9 cellular contexts compared by ENCODE assay signal in the genomic region with DNA sequence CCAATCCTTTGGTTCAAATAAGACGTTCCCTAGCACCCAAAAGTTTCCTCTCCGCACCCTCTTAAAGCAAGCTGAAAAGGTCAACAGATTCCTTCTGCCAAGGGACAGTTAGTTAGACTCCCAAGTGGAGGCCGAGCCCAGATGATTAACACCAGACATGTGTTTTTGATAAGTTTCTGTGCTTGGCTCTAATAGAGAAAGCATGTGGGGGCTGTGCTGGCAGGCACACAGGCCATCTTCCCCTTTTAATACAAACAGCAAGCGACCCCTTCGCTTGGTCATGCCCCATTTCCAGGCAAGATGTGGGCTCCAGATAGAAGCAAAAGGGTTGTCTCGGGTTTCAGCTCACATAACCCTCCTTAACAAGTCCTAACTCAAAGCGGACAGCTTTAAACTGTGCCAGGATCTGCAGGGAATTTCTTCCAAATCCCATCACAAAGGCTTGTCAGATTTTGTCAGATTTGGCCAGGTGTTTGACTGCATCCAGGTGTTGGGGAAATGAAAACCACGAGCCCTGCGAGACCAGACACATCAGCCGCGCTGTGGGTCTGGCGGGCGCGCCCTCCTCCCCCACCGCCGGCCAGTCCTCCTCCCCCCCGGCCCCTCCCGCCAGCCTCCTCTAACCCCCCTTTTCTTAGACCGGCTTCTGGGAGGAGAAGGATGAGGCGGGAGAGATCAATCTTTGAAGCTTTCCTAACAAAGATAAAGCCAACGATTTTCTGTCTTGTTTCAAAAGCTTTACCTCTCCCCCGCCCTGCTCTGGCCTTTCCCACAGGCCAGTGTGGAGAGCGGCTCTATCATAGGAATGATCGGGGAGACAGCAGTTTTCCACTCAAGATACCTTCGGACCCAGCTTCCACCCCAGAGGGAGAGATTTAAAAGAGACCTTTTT. TPM values are rescaled to one million over a fixed set of nuclear protein-coding genes. Genes with fewer than 3 reads are reported as not detected.
DNase-seq lines count a peak whose midpoint lies in the region; ATAC-seq and TF ChIP-seq lines count a peak whose summit lies in the region.
"Had no signal": no experiment of that assay in that cellular context is flagged by ENCODE, and none has a peak within 500 bp of the region (broad histone marks: within the 10 kb centered on the region; RNA-seq: fewer than 3 reads in every experiment).

No MANE protein-coding gene starts in this region.

- intact Hi-C loops in Right ventricle myocardium superior (cut with DNase I): loop anchor here (5.0 kb wide), 1 partner anchor 128 kb away; no protein-coding TSS in a partner anchor

- H3K27me3 Mint-ChIP-seq in T-helper 17 cell: peaks cover 28% of the 10 kb centered on the region

- H3K36me3 Mint-ChIP-seq in T-helper 17 cell (ENCODE audit: low read depth): peaks cover 5% of the 10 kb centered on the region
- H3K36me3 Mint-ChIP-seq: activated naive CD4-positive, alpha-beta T cell treated with anti-CD3 and anti-CD28 coated beads, Interleukin-2, amount 50 U/mL, for 24 hours had no signal

- H3K27ac Mint-ChIP-seq in T-helper 17 cell: peak overlapping the region; percentile 21
- H3K27ac Mint-ChIP-seq: activated naive CD4-positive, alpha-beta T cell treated with anti-CD3 and anti-CD28 coated beads, Interleukin-2, amount 50 U/mL, for 24 hours had no signal

- peak overlapping the region; percentile 47 for H3K4me3 Mint-ChIP-seq in T-helper 17 cell

- H3K27ac ChIP-seq in cardiac muscle cell: peak overlapping the region; percentile 54

- H3K4me1 Mint-ChIP-seq in T-helper 17 cell: peaks cover 30% of the 10 kb centered on the region

- DNase-seq in cardiac muscle cell (ENCODE audit: low read depth in 1 of 2, low spot score in 1 of 2): peak; percentile 46 to 72
- DNase-seq in Right ventricle myocardium superior: no peak
- no peak for DNase-seq in T-helper 17 cell
- DNase-seq in germinal center (ENCODE audit: low spot score): peak; percentile 12
- DNase-seq in retina: peak; percentile 76
- no peak for DNase-seq in stimulated activated naive CD8-positive, alpha-beta T cell treated with anti-CD3 and anti-CD28 coated beads, Interleukin-15, Interleukin-2, amounts not matched to agents 100 U/mL and 50 U/mL, for 24 hours
- DNase-seq in NCI-H774 (lab: John Stamatoyannopoulos, UW): no peak

- H3K9me3 ChIP-seq in cardiac muscle cell (ENCODE audit: low read depth) (no peaks in the 10 kb centered on the region), T-helper 17 cell (ENCODE audit: control insufficient read depth, low read length, poor library complexity, severe bottlenecking) (no peaks in the 10 kb centered on the region)

- H3K27me3 ChIP-seq in cardiac muscle cell: no peaks in the 10 kb centered on the region

- H3K4me1 ChIP-seq in cardiac muscle cell (ENCODE audit: low read depth): peaks cover 32% of the 10 kb centered on the region

- no peak overlapping the region for H3K4me3 ChIP-seq in cardiac muscle cell

- TF ChIP-seq CTCF in cardiac muscle cell (IDR thresholded peaks at IDR 0.05; ENCODE audit: low read depth, low read length): no peak

- ATAC-seq in Right ventricle myocardium superior (ENCODE audit: poor library complexity) (no peak), T-helper 17 cell (no peak), HG03442 (IDR thresholded peaks at IDR 0.05; ENCODE audit: unreplicated experiment) (no peak)
- ATAC-seq in stimulated activated naive CD8-positive, alpha-beta T cell treated with anti-CD3 and anti-CD28 coated beads, Interleukin-15, Interleukin-2, amounts not matched to agents 100 U/mL and 50 U/mL, for 24 hours: no peak

- no peaks in the 10 kb centered on the region for H3K36me3 ChIP-seq in cardiac muscle cell

RNA-seq across cellular contexts. Expression of a gene that starts 3.4 kb away (rescaled TPM):
- total RNA-seq in cardiac muscle cell (22.6 and 43.2 TPM in 2 replicates), Right ventricle myocardium superior (11.1 TPM), T-helper 17 cell (1 to 10 TPM; 2.4 to 3.1 TPM)
- polyA plus RNA-seq in cardiac muscle cell: 22.2 and 33.9 TPM in 2 replicates

Comparison
In these comparisons a context has a peak if more than half of its experiments do, and no peak if none do; other contexts are left out.
1. DNase-seq: peak in cardiac muscle cell (2 of 2), germinal center (single experiment) and retina (single experiment); none in Right ventricle myocardium superior (single experiment), T-helper 17 cell (0 of 3), stimulated activated naive CD8-positive, alpha-beta T cell treated with anti-CD3 and anti-CD28 coated beads, Interleukin-15, Interleukin-2, amounts not matched to agents 100 U/mL and 50 U/mL, for 24 hours (single experiment) and NCI-H774 (single experiment).